8 cellular contexts compared by ENCODE assay signal in the genomic region with DNA sequence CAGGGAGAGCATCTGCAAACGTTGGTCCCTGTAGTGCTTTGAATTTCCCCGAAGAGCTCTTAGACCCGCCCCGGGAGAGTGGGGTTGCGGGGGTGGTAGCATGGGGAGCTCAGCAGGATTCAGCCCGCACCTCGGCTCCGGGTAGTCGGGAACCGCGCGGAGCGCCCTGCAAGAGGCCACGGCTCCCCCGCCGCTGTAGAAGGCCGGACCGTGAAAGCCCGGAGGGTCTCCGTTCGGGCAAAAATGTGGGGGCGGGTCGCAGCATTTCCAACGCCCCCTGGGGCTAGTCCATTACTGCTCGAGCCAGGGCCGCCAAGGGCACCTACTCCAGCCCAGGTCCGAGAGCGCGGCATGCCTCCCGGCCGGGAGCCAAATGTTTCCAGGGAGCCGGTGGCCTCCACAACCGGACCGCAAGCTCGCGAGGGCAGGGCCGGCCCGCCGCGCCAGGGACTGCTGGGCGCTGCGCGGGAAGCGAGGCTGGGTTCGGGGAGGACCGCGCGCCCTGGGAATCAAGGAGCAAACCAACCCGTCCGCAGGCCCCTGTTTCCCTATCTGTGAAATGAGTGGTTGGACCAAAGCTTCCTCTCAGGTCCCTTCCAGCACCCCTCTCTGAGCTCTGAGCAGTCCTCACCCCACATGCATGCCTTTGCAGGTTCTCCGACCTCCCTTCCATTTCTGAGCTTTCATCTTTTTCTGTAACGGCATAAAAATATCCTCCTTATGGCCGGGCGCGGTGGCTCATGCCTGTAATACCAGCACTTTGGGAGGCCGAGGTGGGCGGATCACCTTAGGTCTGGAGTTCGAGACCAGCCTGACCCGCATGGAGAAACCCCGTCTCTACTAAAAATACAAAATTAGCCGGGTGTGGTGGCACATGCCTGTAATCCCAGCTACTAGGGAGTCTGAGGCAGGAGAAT. TPM values are rescaled to one million over a fixed set of nuclear protein-coding genes. Genes with fewer than 3 reads are reported as not detected.
A peak's percentile ranks its signal among the peaks of the same experiment; 100 is the strongest.
DNase-seq lines count a peak whose midpoint lies in the region; ATAC-seq and TF ChIP-seq lines count a peak whose summit lies in the region.

No MANE protein-coding gene starts in this region.

- peaks cover 14% of the 10 kb centered on the region for H4K20me1 ChIP-seq in Loucy (ENCODE audit: insufficient read depth, low read length, poor library complexity, severe bottlenecking)
- H4K20me1 ChIP-seq in neural cell (ENCODE audit: insufficient read depth): no peaks in the 10 kb centered on the region

- CTCF ChIA-PET in HEK293T (lab: Yijun Ruan, JAX): interaction anchor here (0.7 to 2.1 kb wide), 7 partner anchors 10 to 408 kb away, joined by 3 to 11 read pairs (median 4); no protein-coding TSS in a partner anchor

- 3 to 4% methylated on average over 58 to 61 of the region's 61 CpGs for WGBS in aorta, 2 donors

- H3K27me3 ChIP-seq in Loucy (ENCODE audit: insufficient read depth, low read length, poor library complexity, severe bottlenecking): no peaks in the 10 kb centered on the region
- peaks cover 37% of the 10 kb centered on the region for H3K27me3 ChIP-seq in neural cell (ENCODE audit: insufficient read depth, low read depth, low read length)
- no peaks in the 10 kb centered on the region for H3K27me3 ChIP-seq in aorta (ENCODE audit: control insufficient read depth in 1 of 2, insufficient read depth in 2 of 2, low read length in 1 of 2)

- peak; percentile 60 for DNase-seq in HEK293T (ENCODE audit: extremely low spot score)
- peak; percentile 48 for DNase-seq in activated T-cell treated with anti-CD3 and anti-CD28 coated beads, Interleukin-2, amount 50 U/mL, for 72 hours
- peak in 1 of 2 donors; percentile 73 for DNase-seq in foreskin fibroblast
- DNase-seq in aorta: peak; percentile 73 to 83
- DNase-seq in NCI-H1105 treated with DMSO at 0.1 percent for 48 hours (lab: John Stamatoyannopoulos, UW): no peak

- TF ChIP-seq EP300 in neural cell (conservative IDR thresholded peaks at IDR 0.05; ENCODE audit: poor library complexity, severe bottlenecking): no peak

- H3K9me3 Mint-ChIP-seq in activated T-cell treated with anti-CD3 and anti-CD28 coated beads, Interleukin-2, amount 50 U/mL, for 72 hours: no peaks in the 10 kb centered on the region

- peak overlapping the region; percentile 93 for H2AFZ ChIP-seq in Loucy (ENCODE audit: low read length)
- H2AFZ ChIP-seq in neural cell (ENCODE audit: low read depth, low read length): no peak overlapping the region

- no peaks in the 10 kb centered on the region for H3K36me3 ChIP-seq in Loucy (ENCODE audit: insufficient read depth, low read length)
- H3K36me3 ChIP-seq in neural cell (ENCODE audit: insufficient read depth, low read length): no peaks in the 10 kb centered on the region
- H3K36me3 ChIP-seq in aorta (ENCODE audit: control insufficient read depth in 1 of 2, insufficient read depth in 2 of 2, low read length in 1 of 2): no peaks in the 10 kb centered on the region

- H3K4me1 ChIP-seq in Loucy (ENCODE audit: insufficient read depth, low read length, poor library complexity, severe bottlenecking): peaks cover 40% of the 10 kb centered on the region
- H3K4me1 ChIP-seq in aorta (ENCODE audit: control insufficient read depth in 1 of 2, insufficient read depth in 2 of 2, low read length in 2 of 2): no peaks in the 10 kb centered on the region

- H3F3A ChIP-seq in Loucy (ENCODE audit: low read depth): no peaks in the 10 kb centered on the region; the same call in 1 of the 2 replicates
- no peaks in the 10 kb centered on the region for H3F3A ChIP-seq in neural cell (ENCODE audit: insufficient read depth, low read length, poor library complexity, severe bottlenecking)

- TF ChIP-seq CTCF in GM12875 (IDR thresholded peaks at IDR 0.05; ENCODE audit: borderline replicate concordance, insufficient read depth, low read depth, low read length) (no peak), Loucy (conservative IDR thresholded peaks at IDR 0.05; ENCODE audit: low read length) (no peak), foreskin fibroblast (IDR thresholded peaks at IDR 0.05; ENCODE audit: low read depth, low read length) (no peak), neural cell (IDR thresholded peaks at IDR 0.05; ENCODE audit: poor library complexity, severe bottlenecking) (no peak)

- intact Hi-C loops in aorta (cut with DNase I): no loop called here

- peaks cover 43% of the 10 kb centered on the region for H3K4me1 Mint-ChIP-seq in activated T-cell treated with anti-CD3 and anti-CD28 coated beads, Interleukin-2, amount 50 U/mL, for 72 hours (ENCODE audit: low read depth)

- H3K36me3 Mint-ChIP-seq in activated T-cell treated with anti-CD3 and anti-CD28 coated beads, Interleukin-2, amount 50 U/mL, for 72 hours (ENCODE audit: insufficient read depth in 2 of 2): peaks cover 0 to 2% of the 10 kb centered on the region in 2 donors

- peak overlapping the region; percentile 92 for H3K4me2 ChIP-seq in Loucy (ENCODE audit: low read depth, low read length, poor library complexity, severe bottlenecking)
- H3K4me2 ChIP-seq in neural cell (ENCODE audit: low read length): no peak overlapping the region

- H3K79me2 ChIP-seq in Loucy (ENCODE audit: insufficient read depth, low read length) (peaks cover 42% of the 10 kb centered on the region), neural cell (replicated peaks; ENCODE audit: insufficient read depth, low read length) (no peaks in the 10 kb centered on the region)

- H3K27ac Mint-ChIP-seq in activated T-cell treated with anti-CD3 and anti-CD28 coated beads, Interleukin-2, amount 50 U/mL, for 72 hours: peak overlapping the region; percentile 89

- H3K9me3 ChIP-seq in Loucy (ENCODE audit: insufficient read depth, low read depth, low read length): no peaks in the 10 kb centered on the region
- no peaks in the 10 kb centered on the region for H3K9me3 ChIP-seq in neural cell (ENCODE audit: low read length)
- no peaks in the 10 kb centered on the region for H3K9me3 ChIP-seq in aorta (ENCODE audit: control insufficient read depth, low read length)

- H3K4me3 Mint-ChIP-seq in activated T-cell treated with anti-CD3 and anti-CD28 coated beads, Interleukin-2, amount 50 U/mL, for 72 hours: peak overlapping the region; percentile 87 to 96

- TF ChIP-seq RAD21 in neural cell (conservative IDR thresholded peaks at IDR 0.05): no peak

- peak overlapping the region; percentile 96 for H3K4me3 ChIP-seq in GM12875 (ENCODE audit: low read depth, low read length)
- H3K4me3 ChIP-seq in Loucy (ENCODE audit: low read length, poor library complexity, severe bottlenecking): peak overlapping the region; percentile 96
- H3K4me3 ChIP-seq in foreskin fibroblast (ENCODE audit: low read depth in 1 of 2, low read length in 2 of 2): peak overlapping the region; percentile 92 to 98
- H3K4me3 ChIP-seq in neural cell (ENCODE audit: low read length): peak overlapping the region; percentile 61
- peak overlapping the region; percentile 64 to 88 for H3K4me3 ChIP-seq in aorta (ENCODE audit: low read length in 2 of 2)

- no peaks in the 10 kb centered on the region for H3K27me3 Mint-ChIP-seq in activated T-cell treated with anti-CD3 and anti-CD28 coated beads, Interleukin-2, amount 50 U/mL, for 72 hours (ENCODE audit: low read depth)

- H3K27ac ChIP-seq in neural cell (ENCODE audit: low read length): no peak overlapping the region
- H3K27ac ChIP-seq in aorta (ENCODE audit: low read depth in 1 of 2, low read length in 2 of 2): peak overlapping the region in 1 of 2 donors; percentile 66

- peak; percentile 35 to 55 for ATAC-seq in activated T-cell treated with anti-CD3 and anti-CD28 coated beads, Interleukin-2, amount 50 U/mL, for 72 hours (replicated peaks in 1 of 2)
- peak; percentile 65 for ATAC-seq in aorta (ENCODE audit: low FRiP score)

- H3K9me2 ChIP-seq in Loucy (replicated peaks; ENCODE audit: low read depth, low read length): no peaks in the 10 kb centered on the region
- no peaks in the 10 kb centered on the region for H3K9me2 ChIP-seq in neural cell (ENCODE audit: insufficient read depth, low read length)

- POLR2A ChIA-PET in HEK293T (lab: Yijun Ruan, JAX): interaction anchor here (0.7 to 3.9 kb wide), 33 partner anchors 8 to 459 kb away, joined by 3 to 39 read pairs (median 4); a partner anchor contains a TSS

- H3K9ac ChIP-seq in Loucy (ENCODE audit: low read depth, low read length, poor library complexity, severe bottlenecking): peak overlapping the region; percentile 93
- H3K9ac ChIP-seq in neural cell (ENCODE audit: low read length): no peak overlapping the region

TF ChIP-seq in HEK293T, 16 proteins besides CTCF, POLR2A, EP300 and RAD21 (continues in another document):
- TF ChIP-seq FOXA1 (IDR thresholded peaks at IDR 0.05) (no peak), SUZ12 (IDR thresholded peaks at IDR 0.05) (no peak), FOXK2 (IDR thresholded peaks at IDR 0.05) (no peak), TARDBP (IDR thresholded peaks at IDR 0.05) (no peak), CTBP1 (IDR thresholded peaks at IDR 0.05; ENCODE audit: borderline replicate concordance) (no peak), BHLHE40 (IDR thresholded peaks at IDR 0.05; ENCODE audit: borderline replicate concordance) (no peak)

TF ChIP-seq in neural cell, 6 proteins besides CTCF, POLR2A, EP300 and RAD21 (continues in another document):
- TF ChIP-seq EZH2 (IDR thresholded peaks at IDR 0.05; ENCODE audit: borderline replicate concordance, insufficient read depth, low read length, poor library complexity, severe bottlenecking): peak; percentile 10

RNA-seq across cellular contexts. Expression of a gene that starts 0.8 kb away (rescaled TPM):
- 10 to 100 TPM; 44.9 to 49.7 TPM for total RNA-seq in activated T-cell treated with anti-CD3 and anti-CD28 coated beads, Interleukin-2, amount 50 U/mL, for 72 hours
- polyA plus RNA-seq in neural cell: not detected in 2 replicates
- not detected in 2 replicates for polyA minus RNA-seq in neural cell
- 100 to 1,000 TPM in 1 of 2 donors, 10 to 100 TPM in 1; 89.3 to 118 TPM for total RNA-seq in aorta
- 10 to 100 TPM in 1 of 2 donors, 1 to 10 TPM in 1; 7.6 to 73.5 TPM for polyA plus RNA-seq in aorta

RNA-seq across cellular contexts. Expression of a gene that starts 6.0 kb away (rescaled TPM):
- total RNA-seq in activated T-cell treated with anti-CD3 and anti-CD28 coated beads, Interleukin-2, amount 50 U/mL, for 72 hours: not detected
- 2.7 and 4.1 TPM in 2 replicates for polyA plus RNA-seq in neural cell
- 1.2 TPM in 2 replicates for polyA minus RNA-seq in neural cell
- total RNA-seq in aorta: under 1 TPM; 0.39 to 0.63 TPM
- polyA plus RNA-seq in aorta: under 1 TPM; 0.25 to 0.51 TPM

RNA-seq across cellular contexts. Expression of a gene that starts 41.1 kb away (rescaled TPM):
- 100 to 1,000 TPM; 144 to 152 TPM for total RNA-seq in activated T-cell treated with anti-CD3 and anti-CD28 coated beads, Interleukin-2, amount 50 U/mL, for 72 hours
- polyA plus RNA-seq in neural cell (51.5 and 52.7 TPM in 2 replicates), aorta (10 to 100 TPM; 27.0 to 63.6 TPM)
- polyA minus RNA-seq in neural cell: 28.6 and 29.0 TPM in 2 replicates
- total RNA-seq in aorta: 10 to 100 TPM; 43.9 to 47.8 TPM

RNA-seq across cellular contexts. Expression of a gene that starts 58.1 kb away (rescaled TPM):
- total RNA-seq in activated T-cell treated with anti-CD3 and anti-CD28 coated beads, Interleukin-2, amount 50 U/mL, for 72 hours: not detected
- not detected in 2 replicates for polyA plus RNA-seq in neural cell
- polyA minus RNA-seq in neural cell: not detected in 2 replicates
- 1 to 10 TPM; 4.6 to 5.1 TPM for total RNA-seq in aorta
- 1 to 10 TPM; 5.0 to 6.0 TPM for polyA plus RNA-seq in aorta
